In the genomic region with DNA sequence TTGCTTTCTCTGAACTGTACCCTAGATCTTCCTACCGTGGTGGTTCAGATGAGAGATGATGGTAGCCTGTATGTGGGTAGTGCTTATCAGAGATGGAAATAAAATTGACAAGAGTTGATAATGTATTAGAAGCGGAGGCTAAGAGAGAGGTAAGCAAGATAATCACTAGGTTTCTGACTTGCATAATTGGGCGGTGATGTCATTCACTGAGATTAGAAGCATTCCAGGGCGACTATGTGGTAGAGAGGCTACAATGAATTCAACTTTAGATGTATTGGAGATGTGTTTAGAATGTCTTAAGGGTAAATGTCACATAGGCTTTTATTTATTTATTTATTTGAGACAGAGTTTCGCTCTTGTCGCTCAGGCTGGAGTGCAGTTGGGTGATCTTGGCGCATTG, we compare ENCODE assay signal across 23 cellular contexts. TPM values are rescaled to one million over a fixed set of nuclear protein-coding genes. Genes with fewer than 3 reads are reported as not detected.
A peak's percentile ranks its signal among the peaks of the same experiment; 100 is the strongest.
DNase-seq lines count a peak whose midpoint lies in the region; ATAC-seq, FAIRE-seq and TF ChIP-seq lines count a peak whose summit lies in the region.
"Had no signal": no experiment of that assay in that cellular context is flagged by ENCODE, and none has a peak within 500 bp of the region (broad histone marks: within the 10 kb centered on the region; RNA-seq: fewer than 3 reads in every experiment).

No MANE protein-coding gene starts in this region.

- DNase-seq in HTR-8/SVneo (ENCODE audit: insufficient read length, low spot score): peak; percentile 59
- no peak for DNase-seq in WTC11 (ENCODE audit: low spot score)
- DNase-seq in glomerular visceral epithelial cell (ENCODE audit: extremely low spot score): peak; percentile 64
- peak; percentile 33 for DNase-seq in urothelium cell line (ENCODE audit: low spot score)
- no peak for DNase-seq in psoas muscle
- DNase-seq: activated CD4-positive, alpha-beta T cell treated with anti-CD3 and anti-CD28 coated beads for 36 hours; activated CD8-positive, alpha-beta memory T cell treated with anti-CD3 and anti-CD28 coated beads, Interleukin-2, amount 50 U/mL, for 4 hours; activated effector memory CD4-positive, alpha-beta T cell treated with anti-CD3 and anti-CD28 coated beads, Interleukin-2, amount 50 U/mL, for 16 hours; colonic mucosa; NCI-H69; SIG-M5; spleen had no signal

- peaks cover 8% of the 10 kb centered on the region for H3K9me3 Mint-ChIP-seq in WTC11
- H3K9me3 Mint-ChIP-seq: T-helper 2 cell treated with Interferon-gamma antibody and Interleukin-4, amounts not matched to agents 5 μg/mL and 100 μg/mL, for 36 hours had no signal

- peaks cover 57% of the 10 kb centered on the region for H3K4me1 Mint-ChIP-seq in WTC11
- H3K4me1 Mint-ChIP-seq: activated CD4-positive, alpha-beta T cell treated with anti-CD3 and anti-CD28 coated beads for 36 hours; IgD-negative memory B cell had no signal

- H3K27ac Mint-ChIP-seq in WTC11: peak overlapping the region; percentile 48
- H3K27ac Mint-ChIP-seq: activated CD4-positive, alpha-beta T cell treated with anti-CD3 and anti-CD28 coated beads for 36 hours; IgD-negative memory B cell; natural killer cell treated with Interleukin-12 subunit alpha and Interleukin-12 subunit beta and Interleukin-15 and Interleukin-18, amount 100 ng/mL, for 72 hours; progenitor cell of endocrine pancreas; T-helper 2 cell treated with Interferon-gamma antibody and Interleukin-4, amounts not matched to agents 5 μg/mL and 100 μg/mL, for 36 hours had no signal

- no peaks in the 10 kb centered on the region for H3K27me3 Mint-ChIP-seq in WTC11 (ENCODE audit: low read depth)
- H3K27me3 Mint-ChIP-seq: IgD-negative memory B cell had no signal

- FAIRE-seq in HTR-8/SVneo (lab: Jason Lieb, UNC) (no peak), urothelium cell line (lab: Jason Lieb, UNC) (no peak)
- FAIRE-seq: GM18507 had no signal

- intact Hi-C loops in psoas muscle (cut with DNase I): no loop called here

- no peak overlapping the region for H3K4me3 Mint-ChIP-seq in WTC11
- H3K4me3 Mint-ChIP-seq: activated CD4-positive, alpha-beta T cell treated with anti-CD3 and anti-CD28 coated beads for 36 hours; IgD-negative memory B cell; natural killer cell treated with Interleukin-12 subunit alpha and Interleukin-12 subunit beta and Interleukin-15 and Interleukin-18, amount 100 ng/mL, for 72 hours; T-helper 2 cell treated with Interferon-gamma antibody and Interleukin-4, amounts not matched to agents 5 μg/mL and 100 μg/mL, for 36 hours had no signal

- no peak overlapping the region for H3K27ac ChIP-seq in psoas muscle
- H3K27ac ChIP-seq: C4-2B, colonic mucosa, epithelial cell of prostate, spleen, thoracic aorta had no signal

- H3K36me3 Mint-ChIP-seq in WTC11: peaks cover 8% of the 10 kb centered on the region
- H3K36me3 Mint-ChIP-seq: IgD-negative memory B cell had no signal

- H3K4me1 ChIP-seq in psoas muscle: no peaks in the 10 kb centered on the region
- H3K4me1 ChIP-seq: colonic mucosa, spleen had no signal

- no peaks in the 10 kb centered on the region for H3K9me3 ChIP-seq in psoas muscle
- H3K9me3 ChIP-seq: colonic mucosa, thoracic aorta had no signal

- 95 to 97% (median 95%) methylated on average over 7 of the region's 7 CpGs for WGBS in psoas muscle, 3 donors

- H3K36me3 ChIP-seq in psoas muscle (ENCODE audit: insufficient read depth in 1 of 2, low read depth in 1 of 2): no peaks in the 10 kb centered on the region
- H3K36me3 ChIP-seq: colonic mucosa, spleen, thoracic aorta had no signal

- CTCF ChIA-PET in WTC11 (lab: Charles Lee): no interaction called here

- H3K4me3 ChIP-seq in psoas muscle: no peak overlapping the region
- H3K4me3 ChIP-seq: colonic mucosa, spleen, thoracic aorta had no signal

- no peaks in the 10 kb centered on the region for H3K27me3 ChIP-seq in psoas muscle (ENCODE audit: insufficient read depth in 3 of 3, low read length in 2 of 3)
- H3K27me3 ChIP-seq: colonic mucosa, spleen had no signal

- ATAC-seq in WTC11 (no peak), GM21619 (IDR thresholded peaks at IDR 0.05; ENCODE audit: unreplicated experiment) (no peak), HG03280 (IDR thresholded peaks at IDR 0.05; ENCODE audit: unreplicated experiment) (no peak), psoas muscle (no peak)
- ATAC-seq: activated CD4-positive, alpha-beta T cell treated with anti-CD3 and anti-CD28 coated beads for 36 hours; natural killer cell treated with Interleukin-12 subunit alpha and Interleukin-12 subunit beta and Interleukin-15 and Interleukin-18, amount 100 ng/mL, for 72 hours had no signal

- POLR2A ChIA-PET in WTC11 (lab: Charles Lee): no interaction called here

- no peak for TF ChIP-seq CTCF in WTC11 (IDR thresholded peaks at IDR 0.05)
- no peak for TF ChIP-seq CTCF in psoas muscle (IDR thresholded peaks at IDR 0.05)

TF ChIP-seq in WTC11, 78 proteins besides CTCF, POLR2A, EP300 and RAD21 (continues in another document):
- TF ChIP-seq PRRX2 (CRISPR knock-in tag; IDR thresholded peaks at IDR 0.05): no peak
- TF ChIP-seq, protein P1, sequence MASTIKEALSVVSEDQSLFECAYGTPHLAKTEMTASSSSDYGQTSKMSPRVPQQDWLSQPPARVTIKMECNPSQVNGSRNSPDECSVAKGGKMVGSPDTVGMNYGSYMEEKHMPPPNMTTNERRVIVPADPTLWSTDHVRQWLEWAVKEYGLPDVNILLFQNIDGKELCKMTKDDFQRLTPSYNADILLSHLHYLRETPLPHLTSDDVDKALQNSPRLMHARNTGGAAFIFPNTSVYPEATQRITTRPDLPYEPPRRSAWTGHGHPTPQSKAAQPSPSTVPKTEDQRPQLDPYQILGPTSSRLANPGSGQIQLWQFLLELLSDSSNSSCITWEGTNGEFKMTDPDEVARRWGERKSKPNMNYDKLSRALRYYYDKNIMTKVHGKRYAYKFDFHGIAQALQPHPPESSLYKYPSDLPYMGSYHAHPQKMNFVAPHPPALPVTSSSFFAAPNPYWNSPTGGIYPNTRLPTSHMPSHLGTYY (CRISPR knock-in tag; IDR thresholded peaks at IDR 0.05): no peak
- no peak for TF ChIP-seq EMX1 (CRISPR knock-in tag; IDR thresholded peaks at IDR 0.05)
- TF ChIP-seq, protein P2, sequence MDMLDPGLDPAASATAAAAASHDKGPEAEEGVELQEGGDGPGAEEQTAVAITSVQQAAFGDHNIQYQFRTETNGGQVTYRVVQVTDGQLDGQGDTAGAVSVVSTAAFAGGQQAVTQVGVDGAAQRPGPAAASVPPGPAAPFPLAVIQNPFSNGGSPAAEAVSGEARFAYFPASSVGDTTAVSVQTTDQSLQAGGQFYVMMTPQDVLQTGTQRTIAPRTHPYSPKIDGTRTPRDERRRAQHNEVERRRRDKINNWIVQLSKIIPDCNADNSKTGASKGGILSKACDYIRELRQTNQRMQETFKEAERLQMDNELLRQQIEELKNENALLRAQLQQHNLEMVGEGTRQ (CRISPR knock-in tag; IDR thresholded peaks at IDR 0.05): no peak
- TF ChIP-seq, protein P3, sequence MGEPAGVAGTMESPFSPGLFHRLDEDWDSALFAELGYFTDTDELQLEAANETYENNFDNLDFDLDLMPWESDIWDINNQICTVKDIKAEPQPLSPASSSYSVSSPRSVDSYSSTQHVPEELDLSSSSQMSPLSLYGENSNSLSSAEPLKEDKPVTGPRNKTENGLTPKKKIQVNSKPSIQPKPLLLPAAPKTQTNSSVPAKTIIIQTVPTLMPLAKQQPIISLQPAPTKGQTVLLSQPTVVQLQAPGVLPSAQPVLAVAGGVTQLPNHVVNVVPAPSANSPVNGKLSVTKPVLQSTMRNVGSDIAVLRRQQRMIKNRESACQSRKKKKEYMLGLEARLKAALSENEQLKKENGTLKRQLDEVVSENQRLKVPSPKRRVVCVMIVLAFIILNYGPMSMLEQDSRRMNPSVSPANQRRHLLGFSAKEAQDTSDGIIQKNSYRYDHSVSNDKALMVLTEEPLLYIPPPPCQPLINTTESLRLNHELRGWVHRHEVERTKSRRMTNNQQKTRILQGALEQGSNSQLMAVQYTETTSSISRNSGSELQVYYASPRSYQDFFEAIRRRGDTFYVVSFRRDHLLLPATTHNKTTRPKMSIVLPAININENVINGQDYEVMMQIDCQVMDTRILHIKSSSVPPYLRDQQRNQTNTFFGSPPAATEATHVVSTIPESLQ (CRISPR knock-in tag; IDR thresholded peaks at IDR 0.05): no peak
- no peak for TF ChIP-seq JAZF1 (CRISPR knock-in tag; IDR thresholded peaks at IDR 0.05)
- TF ChIP-seq, protein P4, sequence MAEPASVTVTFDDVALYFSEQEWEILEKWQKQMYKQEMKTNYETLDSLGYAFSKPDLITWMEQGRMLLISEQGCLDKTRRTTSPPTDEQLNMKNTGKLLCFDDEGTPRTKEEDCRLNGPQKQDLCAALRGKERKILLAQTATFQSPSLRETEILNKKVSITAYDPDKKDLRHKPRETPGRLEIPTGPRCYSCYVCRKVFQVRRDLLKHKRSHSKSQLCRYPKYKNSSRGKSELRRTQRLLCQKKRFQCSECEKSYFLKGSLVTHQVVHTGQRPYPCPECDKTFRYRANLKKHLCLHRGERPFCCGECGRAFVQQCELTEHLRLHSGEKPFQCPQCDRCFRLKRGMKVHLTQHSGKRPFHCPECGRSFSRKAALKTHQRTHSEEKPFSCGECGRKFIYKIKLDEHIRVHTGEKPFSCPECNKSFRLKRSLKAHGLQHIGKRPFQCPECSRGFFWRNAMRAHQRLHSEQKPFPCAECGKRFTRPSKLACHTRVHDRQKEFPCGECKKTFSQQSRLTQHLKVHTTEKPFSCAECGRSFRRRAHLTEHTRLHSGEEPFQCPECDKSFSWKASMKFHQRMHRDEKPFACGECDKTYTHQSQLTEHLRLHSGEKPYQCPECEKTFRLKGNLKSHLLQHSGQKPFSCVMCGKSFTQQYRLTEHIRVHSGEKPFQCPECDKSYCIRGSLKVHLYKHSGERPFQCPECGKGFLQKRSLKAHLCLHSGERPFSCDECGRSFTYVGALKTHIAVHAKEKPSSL (CRISPR knock-in tag; conservative IDR thresholded peaks at IDR 0.05): no peak
- TF ChIP-seq, protein P5, sequence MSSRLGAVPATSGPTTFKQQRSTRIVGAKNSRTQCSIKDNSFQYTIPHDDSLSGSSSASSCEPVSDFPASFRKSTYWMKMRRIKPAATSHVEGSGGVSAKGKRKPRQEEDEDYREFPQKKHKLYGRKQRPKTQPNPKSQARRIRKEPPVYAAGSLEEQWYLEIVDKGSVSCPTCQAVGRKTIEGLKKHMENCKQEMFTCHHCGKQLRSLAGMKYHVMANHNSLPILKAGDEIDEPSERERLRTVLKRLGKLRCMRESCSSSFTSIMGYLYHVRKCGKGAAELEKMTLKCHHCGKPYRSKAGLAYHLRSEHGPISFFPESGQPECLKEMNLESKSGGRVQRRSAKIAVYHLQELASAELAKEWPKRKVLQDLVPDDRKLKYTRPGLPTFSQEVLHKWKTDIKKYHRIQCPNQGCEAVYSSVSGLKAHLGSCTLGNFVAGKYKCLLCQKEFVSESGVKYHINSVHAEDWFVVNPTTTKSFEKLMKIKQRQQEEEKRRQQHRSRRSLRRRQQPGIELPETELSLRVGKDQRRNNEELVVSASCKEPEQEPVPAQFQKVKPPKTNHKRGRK (CRISPR knock-in tag; IDR thresholded peaks at IDR 0.05; ENCODE audit: borderline replicate concordance): no peak
- TF ChIP-seq SMAD4 (CRISPR knock-in tag; IDR thresholded peaks at IDR 0.05): no peak

RNA-seq across cellular contexts. Expression of a gene that starts 0.4 kb away (rescaled TPM):
- total RNA-seq in WTC11 (2021) (58.1 to 71.0 TPM (median 59.7 TPM) in 3 replicates), psoas muscle (10 to 100 TPM in 1 of 4 donors, 1 to 10 TPM in 3; 5.3 to 11.6 (median 6.3) TPM)
- polyA plus RNA-seq in psoas muscle: 1 to 10 TPM in 1 of 3 donors, under 1 TPM in 2; 0.48 to 3.2 (median 0.83) TPM
- total RNA-seq: activated CD4-positive, alpha-beta T cell treated with anti-CD3 and anti-CD28 coated beads for 36 hours; natural killer cell treated with Interleukin-12 subunit alpha and Interleukin-12 subunit beta and Interleukin-15 and Interleukin-18, amount 100 ng/mL, for 72 hours; OCI-LY7 had no signal
- polyA plus RNA-seq: IgD-negative memory B cell had no signal

Comparison
In these comparisons a context has a peak if more than half of its experiments do, and no peak if none do; other contexts are left out.
1. DNase-seq: peak in HTR-8/SVneo (single experiment), glomerular visceral epithelial cell (single experiment) and urothelium cell line (single experiment); none in WTC11 (single experiment) and psoas muscle (0 of 2).